ENCODE assay signal across 8 cellular contexts in genomic region chr19:3459322-3459881, GRCh38. TPM values are rescaled to one million over a fixed set of nuclear protein-coding genes. Genes with fewer than 3 reads are reported as not detected.
DNase-seq lines count a peak whose midpoint lies in the region; TF ChIP-seq lines count a peak whose summit lies in the region.

No MANE protein-coding gene starts in this region.

- no peaks in the 10 kb centered on the region for H3K9me3 Mint-ChIP-seq in activated CD4-positive, alpha-beta T cell treated with anti-CD3 and anti-CD28 coated beads, Interleukin-2, amount 10 ng/mL, durations not matched to agents 7 days and 5 days

- peak overlapping the region; percentile 95 for H4K91ac ChIP-seq in mesenchymal stem cell (ENCODE audit: low read length)

- H3K27ac Mint-ChIP-seq in activated CD4-positive, alpha-beta T cell treated with anti-CD3 and anti-CD28 coated beads, Interleukin-2, amount 10 ng/mL, durations not matched to agents 7 days and 5 days: no peak overlapping the region

- peak overlapping the region; percentile 94 for H2BK120ac ChIP-seq in mesenchymal stem cell (ENCODE audit: low read depth, low read length)

- H3K4me3 Mint-ChIP-seq in activated CD4-positive, alpha-beta T cell treated with anti-CD3 and anti-CD28 coated beads, Interleukin-2, amount 10 ng/mL, durations not matched to agents 7 days and 5 days: no peak overlapping the region

- H3K18ac ChIP-seq in mesenchymal stem cell (ENCODE audit: low read depth in 1 of 2, low read length in 2 of 2): peak overlapping the region; percentile 91 to 99

- peak overlapping the region; percentile 66 for H3K9ac ChIP-seq in mesenchymal stem cell (ENCODE audit: low read length)

- no peaks in the 10 kb centered on the region for H3K27me3 Mint-ChIP-seq in activated CD4-positive, alpha-beta T cell treated with anti-CD3 and anti-CD28 coated beads, Interleukin-2, amount 10 ng/mL, durations not matched to agents 7 days and 5 days

- peak overlapping the region; percentile 79 to 99 for H3K4ac ChIP-seq in mesenchymal stem cell (ENCODE audit: low read depth in 1 of 2, low read length in 2 of 2)

- no peaks in the 10 kb centered on the region for H4K20me1 ChIP-seq in OCI-LY7 (ENCODE audit: insufficient read depth, low read length)

- peak overlapping the region in 1 of 2 experiments; percentile 77 for H3K23ac ChIP-seq in mesenchymal stem cell (ENCODE audit: low read length in 2 of 2)

- peaks cover 4% of the 10 kb centered on the region for H3K4me1 Mint-ChIP-seq in activated CD4-positive, alpha-beta T cell treated with anti-CD3 and anti-CD28 coated beads, Interleukin-2, amount 10 ng/mL, durations not matched to agents 7 days and 5 days

- 10% methylated on average over 12 of the region's 15 CpGs for WGBS in mesenchymal stem cell

- CTCF ChIA-PET in activated CD4-positive, alpha-beta T cell treated with anti-CD3 and anti-CD28 coated beads, Interleukin-2, amount 10 ng/mL, durations not matched to agents 7 days and 5 days (lab: Charles Lee): no interaction called here
- CTCF ChIA-PET in OCI-LY7 (lab: Charles Lee; ENCODE audit: unreplicated experiment): no interaction called here

- POLR2A ChIA-PET in activated CD4-positive, alpha-beta T cell treated with anti-CD3 and anti-CD28 coated beads, Interleukin-2, amount 10 ng/mL, durations not matched to agents 7 days and 5 days (lab: Charles Lee): no interaction called here
- POLR2A ChIA-PET in OCI-LY7 (lab: Charles Lee): no interaction called here

- TF ChIP-seq POLR2A in erythroblast (IDR thresholded peaks at IDR 0.05; ENCODE audit: low read length) (no peak), uterus (IDR thresholded peaks at IDR 0.05) (no peak)

- peak overlapping the region; percentile 63 for H2AK5ac ChIP-seq in mesenchymal stem cell (ENCODE audit: low read length, severe bottlenecking)

- peak overlapping the region; percentile 93 for H4K8ac ChIP-seq in mesenchymal stem cell (ENCODE audit: low read length)

- no peaks in the 10 kb centered on the region for H3K27me3 ChIP-seq in mesenchymal stem cell (ENCODE audit: control insufficient read depth in 1 of 2, insufficient read depth in 1 of 2, low read length in 2 of 2)
- H3K27me3 ChIP-seq in uterus: no peaks in the 10 kb centered on the region

- no peak overlapping the region for H2AFZ ChIP-seq in mesenchymal stem cell (ENCODE audit: low read depth, low read length)
- H2AFZ ChIP-seq in OCI-LY7 (ENCODE audit: low read length): no peak overlapping the region

- H3K27ac ChIP-seq in mesenchymal stem cell (ENCODE audit: low read length, poor library complexity, severe bottlenecking) (peak overlapping the region; percentile 59), uterus (peak overlapping the region; percentile 91 to 98), OCI-LY7 (ENCODE audit: low read depth, low read length, poor library complexity, severe bottlenecking) (no peak overlapping the region)

- no peaks in the 10 kb centered on the region for H3K79me2 ChIP-seq in OCI-LY7 (ENCODE audit: insufficient read depth, low read depth, low read length)

- BruUV-seq in OCI-LY7 (replicated peaks; lab: Mats Ljungman, UMichigan): no TSS peak

- H3K4me1 ChIP-seq in mesenchymal stem cell (ENCODE audit: control insufficient read depth, insufficient read depth, low read depth, low read length) (peaks cover 45% of the 10 kb centered on the region), uterus (peaks cover 9 to 36% of the 10 kb centered on the region in 2 donors), OCI-LY7 (ENCODE audit: insufficient read depth, low read length, poor library complexity, severe bottlenecking) (no peaks in the 10 kb centered on the region)

- H3K79me1 ChIP-seq in mesenchymal stem cell (replicated peaks; ENCODE audit: low read length, poor library complexity, severe bottlenecking): peaks cover 32% of the 10 kb centered on the region

- no peaks in the 10 kb centered on the region for H3K36me3 Mint-ChIP-seq in activated CD4-positive, alpha-beta T cell treated with anti-CD3 and anti-CD28 coated beads, Interleukin-2, amount 10 ng/mL, durations not matched to agents 7 days and 5 days (ENCODE audit: low read depth)

- peak overlapping the region; percentile 75 for H3K4me2 ChIP-seq in mesenchymal stem cell (ENCODE audit: low read length, poor library complexity, severe bottlenecking)
- H3K4me2 ChIP-seq in OCI-LY7 (ENCODE audit: low read length): no peak overlapping the region

- peaks cover 46 to 53% of the 10 kb centered on the region in 2 experiments for H3K36me3 ChIP-seq in mesenchymal stem cell (ENCODE audit: control insufficient read depth in 1 of 2, insufficient read depth in 2 of 2, low read depth in 1 of 2, low read length in 2 of 2)
- no peaks in the 10 kb centered on the region for H3K36me3 ChIP-seq in uterus
- H3K36me3 ChIP-seq in OCI-LY7 (ENCODE audit: insufficient read depth, low read length): no peaks in the 10 kb centered on the region

- DNase-seq in activated CD4-positive, alpha-beta T cell treated with anti-CD3 and anti-CD28 coated beads, Interleukin-2, amount 10 ng/mL, durations not matched to agents 7 days and 5 days: peak; percentile 31
- no peak for DNase-seq in activated CD4-positive, alpha-beta T cell treated with anti-CD3 and anti-CD28 coated beads for 1 hour
- DNase-seq in erythroblast (lab: John Stamatoyannopoulos, UW) (peak; percentile 58 to 64), mesenchymal stem cell (peak; percentile 98), uterus (peak; percentile 95), NCI-H1105 (lab: John Stamatoyannopoulos, UW) (no peak), OCI-LY7 (ENCODE audit: low spot score) (no peak), NCI-H2107 (lab: John Stamatoyannopoulos, UW) (no peak)

- H3K14ac ChIP-seq in mesenchymal stem cell (ENCODE audit: low read length in 2 of 2): peak overlapping the region; percentile 38 to 97

- H3K9me2 ChIP-seq in OCI-LY7 (ENCODE audit: insufficient read depth, low read length): no peaks in the 10 kb centered on the region

- no peak for TF ChIP-seq CTCF in uterus (IDR thresholded peaks at IDR 0.05)
- TF ChIP-seq CTCF in OCI-LY7 (conservative IDR thresholded peaks at IDR 0.05; ENCODE audit: low read length): no peak

- intact Hi-C loops in uterus (cut with DNase I; ENCODE audit: low total_unique reads): no loop called here
- intact Hi-C loops in OCI-LY7 (cut with micrococcal nuclease; ENCODE audit: unreplicated experiment): no loop called here

- peak overlapping the region; percentile 75 to 98 for H2BK12ac ChIP-seq in mesenchymal stem cell (ENCODE audit: low read length in 2 of 2)

- no peaks in the 10 kb centered on the region for H3K9me3 ChIP-seq in mesenchymal stem cell (ENCODE audit: control insufficient read depth, low read length)
- H3K9me3 ChIP-seq in uterus: no peaks in the 10 kb centered on the region
- no peaks in the 10 kb centered on the region for H3K9me3 ChIP-seq in OCI-LY7 (ENCODE audit: low read length)

- peak overlapping the region; percentile 87 for H2BK5ac ChIP-seq in mesenchymal stem cell (ENCODE audit: low read depth, low read length, poor library complexity, severe bottlenecking)

- H3K4me3 ChIP-seq in mesenchymal stem cell (ENCODE audit: insufficient read depth in 1 of 2, low read depth in 1 of 2, low read length in 2 of 2): peak overlapping the region in 1 of 2 experiments; percentile 29
- peak overlapping the region in 1 of 2 donors; percentile 9 for H3K4me3 ChIP-seq in uterus
- H3K4me3 ChIP-seq in OCI-LY7 (ENCODE audit: low read depth, low read length, poor library complexity, severe bottlenecking): no peak overlapping the region

- peak overlapping the region; percentile 89 for H2BK15ac ChIP-seq in mesenchymal stem cell (ENCODE audit: low read depth, poor library complexity, severe bottlenecking)

RNA-seq across cellular contexts. Expression of gene SMIM24, which starts 20.9 kb away (rescaled TPM):
- under 1 TPM; 0.27 to 0.33 TPM for total RNA-seq in activated CD4-positive, alpha-beta T cell treated with anti-CD3 and anti-CD28 coated beads, Interleukin-2, amount 10 ng/mL, durations not matched to agents 7 days and 5 days
- 0.18 TPM for polyA plus RNA-seq in mesenchymal stem cell (2013, experiment 1 of 2)
- polyA plus RNA-seq in mesenchymal stem cell (2013, experiment 2 of 2): not detected
- total RNA-seq in uterus (under 1 TPM in 1 of 4 donors, not detected in 3; 0.97 TPM), OCI-LY7 (2022) (6.8 and 11.3 TPM in 2 replicates)
- 9.9 and 14.4 TPM in 2 replicates for total RNA-seq in OCI-LY7 (2014; rRNA removed; shearing (Covaris generic))

RNA-seq across cellular contexts. Expression of gene SMIM44, which starts 23.8 kb away (rescaled TPM):
- not detected for total RNA-seq in activated CD4-positive, alpha-beta T cell treated with anti-CD3 and anti-CD28 coated beads, Interleukin-2, amount 10 ng/mL, durations not matched to agents 7 days and 5 days
- polyA plus RNA-seq in mesenchymal stem cell (2013, experiment 1 of 2): not detected
- not detected for polyA plus RNA-seq in mesenchymal stem cell (2013, experiment 2 of 2)
- not detected for total RNA-seq in uterus
- not detected in 2 replicates for total RNA-seq in OCI-LY7 (2014; rRNA removed; shearing (Covaris generic))
- total RNA-seq in OCI-LY7 (2022): not detected in 2 replicates

RNA-seq across cellular contexts. Expression of gene DOHH, which starts 41.1 kb away (rescaled TPM):
- 10 to 100 TPM in 1 of 2 experiments, 1 to 10 TPM in 1; 9.2 to 12.6 TPM for total RNA-seq in activated CD4-positive, alpha-beta T cell treated with anti-CD3 and anti-CD28 coated beads, Interleukin-2, amount 10 ng/mL, durations not matched to agents 7 days and 5 days
- polyA plus RNA-seq in mesenchymal stem cell (2013, experiment 1 of 2): 4.2 TPM
- polyA plus RNA-seq in mesenchymal stem cell (2013, experiment 2 of 2): 3.8 TPM
- total RNA-seq in uterus: 10 to 100 TPM in 1 of 4 donors, 1 to 10 TPM in 3; 1.2 to 10.4 (median 4.7) TPM
- total RNA-seq in OCI-LY7 (2014; rRNA removed; shearing (Covaris generic)): 12.3 and 13.1 TPM in 2 replicates
- total RNA-seq in OCI-LY7 (2022): 9.8 and 11.3 TPM in 2 replicates

RNA-seq across cellular contexts. Expression of gene FZR1, which starts 46.7 kb away (rescaled TPM):
- total RNA-seq in activated CD4-positive, alpha-beta T cell treated with anti-CD3 and anti-CD28 coated beads, Interleukin-2, amount 10 ng/mL, durations not matched to agents 7 days and 5 days: 10 to 100 TPM; 78.6 to 79.3 TPM
- polyA plus RNA-seq in mesenchymal stem cell (2013, experiment 1 of 2): 30.7 TPM
- polyA plus RNA-seq in mesenchymal stem cell (2013, experiment 2 of 2): 28.8 TPM
- total RNA-seq in uterus: 10 to 100 TPM in 3 of 4 donors, 1 to 10 TPM in 1; 3.8 to 70.8 (median 33.0) TPM
- 39.8 and 61.2 TPM in 2 replicates for total RNA-seq in OCI-LY7 (2014; rRNA removed; shearing (Covaris generic))
- total RNA-seq in OCI-LY7 (2022): 65.3 and 67.9 TPM in 2 replicates

Comparison
In these comparisons a context has a peak if more than half of its experiments do, and no peak if none do; other contexts are left out.
1. DNase-seq: peak in activated CD4-positive, alpha-beta T cell treated with anti-CD3 and anti-CD28 coated beads, Interleukin-2, amount 10 ng/mL, durations not matched to agents 7 days and 5 days (single experiment), erythroblast (2 of 2), mesenchymal stem cell (single experiment) and uterus (2 of 2); none in activated CD4-positive, alpha-beta T cell treated with anti-CD3 and anti-CD28 coated beads for 1 hour (single experiment), NCI-H1105 (single experiment), OCI-LY7 (single experiment) and NCI-H2107 (single experiment).